ENCODE assay signal across 8 cellular contexts in the genomic region with DNA sequence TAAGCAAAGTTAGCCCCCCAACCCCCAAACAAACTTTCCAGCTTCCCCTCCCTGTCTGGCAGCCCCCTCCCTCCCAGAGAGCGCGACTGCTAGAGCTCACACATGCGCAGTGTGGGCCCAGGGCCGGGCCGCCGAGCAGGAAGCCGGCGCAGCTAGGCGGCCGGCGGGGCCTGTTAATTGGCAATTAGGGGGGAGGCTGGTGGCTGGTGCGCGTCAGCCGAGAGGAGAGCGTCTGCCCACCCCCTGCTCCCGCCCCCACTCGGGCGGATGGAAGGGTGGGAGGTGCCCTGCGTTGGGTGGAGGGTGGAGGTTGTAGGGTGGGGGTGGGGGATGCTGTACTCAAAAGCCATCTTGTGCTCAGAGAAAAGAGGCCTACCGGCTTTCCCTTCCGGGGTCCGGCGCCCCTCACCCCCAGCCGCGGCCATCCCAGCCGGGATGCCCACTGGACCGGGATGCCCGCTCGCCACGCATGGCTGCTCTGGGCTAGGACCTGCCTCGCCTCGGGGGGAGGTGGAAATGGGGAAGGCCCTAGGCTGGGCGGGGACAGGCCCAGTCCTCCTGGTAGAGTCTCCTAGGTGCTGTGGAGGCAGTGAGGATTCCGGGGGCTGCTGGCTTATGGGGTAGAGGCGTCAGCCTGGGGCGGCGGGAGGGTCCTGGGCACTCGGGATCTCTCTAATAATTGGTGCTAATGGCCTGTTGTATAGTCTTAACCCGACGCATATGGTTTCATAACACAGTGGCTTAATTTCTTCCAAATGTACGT.
DNase-seq lines count a peak whose midpoint lies in the region; ATAC-seq and TF ChIP-seq lines count a peak whose summit lies in the region.

No MANE protein-coding gene starts in this region.

- peak; percentile 64 for ATAC-seq in GM21367 (IDR thresholded peaks at IDR 0.05; ENCODE audit: unreplicated experiment)

- DNase-seq in D341Med (ENCODE audit: low spot score) (peak; percentile 95), OCI-M2 (lab: John Stamatoyannopoulos, UW; ENCODE audit: unreplicated experiment) (peak; percentile 46), activated T-helper 1 cell treated with Interleukin-2 at 50 U/mL for 16 hours (ENCODE audit: low read depth) (peak; percentile 48), foreskin fibroblast (peak; percentile 93), substantia nigra (lab: John Stamatoyannopoulos, UW) (peak in 32 of 49 donors; percentile 1 to 55 (median 20))

- H3K4me1 ChIP-seq in HUES48 (ENCODE audit: control insufficient read depth, insufficient read depth, low read length) (peaks cover 27% of the 10 kb centered on the region; the same call in 1 of the 2 replicates), neuron (ENCODE audit: insufficient read depth, low read length) (peaks cover 10% of the 10 kb centered on the region)

- no peak overlapping the region for H3K9ac ChIP-seq in HUES48 (ENCODE audit: low read depth, low read length)

- H2AFZ ChIP-seq in neuron (ENCODE audit: low read depth, low read length): peak overlapping the region; percentile 15

- H3K4me3 ChIP-seq in HUES48 (ENCODE audit: low read depth, low read length) (peak overlapping the region; percentile 34), foreskin fibroblast (ENCODE audit: low read depth in 1 of 2, low read length in 2 of 2) (peak overlapping the region; percentile 59 to 91), neuron (ENCODE audit: low read length) (peak overlapping the region; percentile 48)

- no peaks in the 10 kb centered on the region for H3K36me3 ChIP-seq in HUES48 (ENCODE audit: control insufficient read depth, insufficient read depth, low read length)
- H3K36me3 ChIP-seq in neuron (ENCODE audit: insufficient read depth, low read length): no peaks in the 10 kb centered on the region

- no peak overlapping the region for H3K27ac ChIP-seq in HUES48 (ENCODE audit: low read depth, low read length)
- H3K27ac ChIP-seq in substantia nigra (ENCODE audit: low read depth, low read length, poor library complexity, severe bottlenecking): no peak overlapping the region

- TF ChIP-seq CTCF in foreskin fibroblast (IDR thresholded peaks at IDR 0.05; ENCODE audit: low read depth, low read length): no peak

- H3K9me3 ChIP-seq in HUES48 (ENCODE audit: control insufficient read depth, insufficient read depth, low read length) (no peaks in the 10 kb centered on the region), neuron (ENCODE audit: low read length) (peaks cover 3% of the 10 kb centered on the region)

- H3K27me3 ChIP-seq in HUES48 (ENCODE audit: control insufficient read depth, insufficient read depth, low read length) (peaks cover 100% of the 10 kb centered on the region), neuron (ENCODE audit: insufficient read depth, low read length) (peaks cover 94% of the 10 kb centered on the region)

Comparison
In these comparisons a context has a peak if more than half of its experiments do, and no peak if none do; other contexts are left out.
1. DNase-seq: peak in every context shown above with its lines; median percentile 95 in D341Med; 93 in foreskin fibroblast; 48 in activated T-helper 1 cell treated with Interleukin-2 at 50 U/mL for 16 hours; 46 in OCI-M2; 20 in substantia nigra.